In the genomic region with DNA sequence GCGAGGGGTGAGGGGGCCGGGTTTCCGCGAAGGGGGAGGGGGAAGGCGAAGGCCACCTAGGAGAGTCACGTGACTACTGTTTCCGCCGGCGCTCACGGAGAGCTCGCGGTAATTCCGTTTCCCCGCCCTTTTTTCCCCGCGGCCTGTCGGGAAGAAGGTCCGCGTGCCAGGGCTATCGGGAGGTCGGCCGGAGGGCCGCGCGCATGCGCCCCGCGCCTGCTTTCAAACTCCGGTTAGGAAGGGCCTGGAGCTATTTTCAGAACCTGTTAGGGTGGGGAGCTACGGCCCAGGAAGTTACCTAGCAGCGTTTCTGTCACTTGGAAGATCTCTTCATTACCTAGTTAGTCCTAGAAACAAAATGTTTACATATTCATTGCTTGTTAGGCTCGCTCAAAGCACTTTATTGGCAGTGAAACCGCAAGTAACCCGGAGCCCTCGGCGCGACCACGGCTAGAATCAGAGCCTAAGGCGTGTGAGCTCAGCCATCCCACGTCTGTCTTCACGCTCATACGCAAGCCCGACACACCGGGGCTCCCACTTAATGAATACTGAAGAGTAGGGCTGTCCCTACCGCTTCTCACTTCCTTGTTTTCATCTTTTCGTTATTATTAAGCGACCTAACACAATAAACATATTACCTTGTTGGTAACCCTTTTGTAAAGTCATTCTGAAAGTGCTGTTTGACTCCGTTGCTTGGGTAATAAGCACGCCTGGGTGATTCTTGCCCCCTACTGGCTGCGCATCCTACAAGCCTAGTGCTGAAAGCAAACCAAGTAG, we compare ENCODE assay signal across 8 cellular contexts. TPM values are rescaled to one million over a fixed set of nuclear protein-coding genes. Genes with fewer than 3 reads are reported as not detected.
DNase-seq lines count a peak whose midpoint lies in the region; ATAC-seq and TF ChIP-seq lines count a peak whose summit lies in the region.

No MANE protein-coding gene starts in this region.

- POLR2A ChIA-PET in BJ (lab: Charles Lee), result interaction anchor here (0.5 to 1.5 kb wide), 5 partner anchors 19 to 194 kb away, joined by 3 to 12 read pairs (median 4); partner anchors contain the start of gene KMT5A
- POLR2A ChIA-PET in activated CD4-positive, alpha-beta T cell treated with anti-CD3 and anti-CD28 coated beads for 36 hours (lab: Charles Lee), result interaction anchor here (0.6 to 2.2 kb wide), 12 partner anchors 9 to 568 kb away, joined by 3 to 35 read pairs (median 4); partner anchors contain the start of genes KMT5A, MPHOSPH9 and MTRFR

- peak; percentile 91 for TF ChIP-seq CTCF in BJ (IDR thresholded peaks at IDR 0.05; ENCODE audit: insufficient read depth, low read depth, low read length)

- peak overlapping the region; percentile 98 for H3K27ac Mint-ChIP-seq in activated CD4-positive, alpha-beta T cell treated with anti-CD3 and anti-CD28 coated beads for 36 hours

- CTCF ChIA-PET in BJ (lab: Yijun Ruan, JAX), result interaction anchor here (0.6 to 2.2 kb wide), 17 partner anchors 10 to 219 kb away, joined by 3 to 17 read pairs (median 4); partner anchors contain the start of genes KMT5A, MPHOSPH9, MTRFR and TMED2
- CTCF ChIA-PET in activated CD4-positive, alpha-beta T cell treated with anti-CD3 and anti-CD28 coated beads for 36 hours (lab: Charles Lee), result interaction anchor here (0.5 to 2.7 kb wide), 21 partner anchors 10 to 1143 kb away, joined by 3 to 20 read pairs (median 3); partner anchors contain the start of genes KMT5A, MPHOSPH9, MTRFR and SNRNP35

- ATAC-seq in HG03439 (IDR thresholded peaks at IDR 0.05; ENCODE audit: unreplicated experiment), result peak; percentile 68
- ATAC-seq in activated CD4-positive, alpha-beta T cell treated with anti-CD3 and anti-CD28 coated beads for 36 hours, result peak; percentile 82

- H3K27ac ChIP-seq in cingulate gyrus (ENCODE audit: low read depth, low read length) (peak overlapping the region; percentile 95), layer of hippocampus (ENCODE audit: low read depth, low read length) (peak overlapping the region; percentile 99)

- no peaks in the 10 kb centered on the region for H3K9me3 Mint-ChIP-seq in activated CD4-positive, alpha-beta T cell treated with anti-CD3 and anti-CD28 coated beads for 36 hours (ENCODE audit: low read depth)

- intact Hi-C loops in activated CD4-positive, alpha-beta T cell treated with anti-CD3 and anti-CD28 coated beads for 36 hours (cut with DNase I, micrococcal nuclease), result loop anchor here (1.0 to 10.0 kb wide), 16 partner anchors 18 to 1561 kb away; partner anchors contain the start of genes RILPL2 (in 2 of the 2), ATP6V0A2 (in 1 of the 2), CCDC92 (in 1 of the 2) and CDK2AP1 (in 1 of the 2)

- no peaks in the 10 kb centered on the region for H3K36me3 Mint-ChIP-seq in activated CD4-positive, alpha-beta T cell treated with anti-CD3 and anti-CD28 coated beads for 36 hours (ENCODE audit: low read depth)

- DNase-seq in BJ (ENCODE audit: low read depth) (peak; percentile 92), NCI-H510A (lab: John Stamatoyannopoulos, UW) (peak; percentile 99)
- peak; percentile 98 for DNase-seq in activated CD4-positive, alpha-beta T cell treated with anti-CD3 and anti-CD28 coated beads for 36 hours
- peak; percentile 90 to 94 for DNase-seq in stimulated activated CD4-positive, alpha-beta T cell treated with anti-CD3 and anti-CD28 coated beads, Interleukin-1b, Interleukin-23, amount 100 ng/mL, for 4 hours (ENCODE audit: low read depth in 2 of 2)

- no peaks in the 10 kb centered on the region for H3K27me3 ChIP-seq in BJ (ENCODE audit: control insufficient read depth, insufficient read depth, low read length)
- H3K27me3 ChIP-seq in layer of hippocampus (ENCODE audit: control insufficient read depth, insufficient read depth, low read length), result no peaks in the 10 kb centered on the region

- H3K4me3 Mint-ChIP-seq in activated CD4-positive, alpha-beta T cell treated with anti-CD3 and anti-CD28 coated beads for 36 hours, result peak overlapping the region; percentile 86

- H3K27me3 Mint-ChIP-seq in activated CD4-positive, alpha-beta T cell treated with anti-CD3 and anti-CD28 coated beads for 36 hours, result no peaks in the 10 kb centered on the region

- H3K4me1 Mint-ChIP-seq in activated CD4-positive, alpha-beta T cell treated with anti-CD3 and anti-CD28 coated beads for 36 hours, result peaks cover 19% of the 10 kb centered on the region

- TF ChIP-seq POLR2A in GM19193 (IDR thresholded peaks at IDR 0.05; ENCODE audit: extremely low read depth, insufficient read depth, insufficient read length), result peak; percentile 92

- H3K36me3 ChIP-seq in BJ (ENCODE audit: control insufficient read depth, insufficient read depth, low read length), result no peaks in the 10 kb centered on the region

- peak overlapping the region; percentile 79 for H3K4me3 ChIP-seq in BJ (ENCODE audit: low read depth, low read length)

RNA-seq across cellular contexts. Expression of gene SBNO1, which starts 0.7 kb away (rescaled TPM):
- polyA plus RNA-seq in BJ (2011; rRNA removed), result 4.8 and 10.2 TPM in 2 replicates
- 12.6 and 15.9 TPM in 2 replicates for polyA minus RNA-seq in BJ (2011; rRNA and poly(A)+ RNA removed)
- total RNA-seq in activated CD4-positive, alpha-beta T cell treated with anti-CD3 and anti-CD28 coated beads for 36 hours, result 10 to 100 TPM; 49.6 to 51.1 TPM

RNA-seq across cellular contexts. Expression of gene KMT5A, which starts 18.6 kb away (rescaled TPM):
- 38.0 and 38.6 TPM in 2 replicates for polyA plus RNA-seq in BJ (2011; rRNA removed)
- polyA minus RNA-seq in BJ (2011; rRNA and poly(A)+ RNA removed), result 20.8 and 22.6 TPM in 2 replicates
- total RNA-seq in activated CD4-positive, alpha-beta T cell treated with anti-CD3 and anti-CD28 coated beads for 36 hours, result 10 to 100 TPM; 47.0 to 78.4 TPM

Comparison
In these comparisons a context has a peak if more than half of its experiments do, and no peak if none do; other contexts are left out.
1. Peak in every context shown above with its lines: DNase-seq, ATAC-seq, H3K4me3 ChIP-seq and H3K27ac ChIP-seq.